Comparison of ENCODE assay signal across 32 cellular contexts in the genomic region with DNA sequence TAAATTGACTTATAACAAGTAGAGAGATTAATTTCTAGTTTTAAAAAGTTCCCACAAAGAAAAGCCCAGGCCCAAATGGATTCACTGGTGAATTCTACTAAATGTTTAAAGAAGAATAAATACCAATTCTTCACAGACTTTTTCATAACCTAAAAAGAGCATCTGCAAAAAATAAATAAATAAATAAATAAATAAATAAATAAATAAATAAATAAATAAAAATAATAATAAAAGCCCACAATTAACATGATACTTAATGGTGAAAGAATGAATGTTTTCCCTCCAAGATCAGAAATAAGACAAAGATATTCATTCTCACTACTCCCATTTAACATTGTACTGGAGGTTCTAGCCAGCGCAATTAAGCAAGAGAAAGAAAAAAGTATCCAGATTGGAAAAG.
"Had no signal": no experiment of that assay in that cellular context is flagged by ENCODE, and none has a peak within 500 bp of the region (broad histone marks: within the 10 kb centered on the region; RNA-seq: fewer than 3 reads in every experiment).

No MANE protein-coding gene starts in this region.

- DNase-seq: activated CD4-positive, alpha-beta memory T cell treated with anti-CD3 and anti-CD28 coated beads, Interleukin-2, amount 10 ng/mL, durations not matched to agents 7 days and 5 days; activated CD4-positive, alpha-beta T cell treated with anti-CD3 and anti-CD28 coated beads for 1 hour; activated CD4-positive, alpha-beta T cell treated with anti-CD3 and anti-CD28 coated beads for 4 hours; activated CD4-positive, alpha-beta T cell treated with anti-CD3 and anti-CD28 coated beads, Interleukin-2, amount 10 ng/mL, durations not matched to agents 7 days and 5 days; activated CD4-positive, alpha-beta T cell treated with anti-CD3 and anti-CD28 coated beads, Interleukin-2, amount 50 U/mL, for 4 hours; activated CD8-positive, alpha-beta memory T cell treated with anti-CD3 and anti-CD28 coated beads, Interleukin-2, amount 50 U/mL, for 48 hours; activated gamma-delta T cell; activated naive CD4-positive, alpha-beta T cell; activated naive CD4-positive, alpha-beta T cell treated with anti-CD3 and anti-CD28 coated beads, Interleukin-2, amount 10 ng/mL, durations not matched to agents 7 days and 5 days; activated naive CD8-positive, alpha-beta T cell treated with anti-CD3 and anti-CD28 coated beads, Interleukin-2, amount 10 ng/mL, durations not matched to agents 7 days and 5 days; activated T-cell treated with anti-CD3 and anti-CD28 coated beads for 4 hours; activated T-cell treated with anti-CD3 and anti-CD28 coated beads, Interleukin-2, amount 50 U/mL, for 24 hours; activated T-cell treated with anti-CD3 and anti-CD28 coated beads, Interleukin-2, amount 50 U/mL, for 72 hours; central memory CD4-positive, alpha-beta T cell; cerebellar nuclear complex; colonic mucosa; effector CD8-positive, alpha-beta T cell; endodermal cell; foreskin fibroblast; gastrocnemius medialis; glutamatergic neuron; heart left ventricle; T-helper 1 cell; T-helper 17 cell; T1000 had no signal

- H3K4me3 Mint-ChIP-seq: activated CD4-positive, alpha-beta memory T cell treated with anti-CD3 and anti-CD28 coated beads, Interleukin-2, amount 10 ng/mL, durations not matched to agents 7 days and 5 days; activated CD4-positive, alpha-beta T cell treated with anti-CD3 and anti-CD28 coated beads, Interleukin-2, amount 10 ng/mL, durations not matched to agents 7 days and 5 days; activated naive CD4-positive, alpha-beta T cell treated with anti-CD3 and anti-CD28 coated beads, Interleukin-2, amount 10 ng/mL, durations not matched to agents 7 days and 5 days; activated naive CD8-positive, alpha-beta T cell treated with anti-CD3 and anti-CD28 coated beads, Interleukin-2, amount 10 ng/mL, durations not matched to agents 7 days and 5 days; activated T-cell treated with anti-CD3 and anti-CD28 coated beads, Interleukin-2, amount 50 U/mL, for 24 hours; activated T-cell treated with anti-CD3 and anti-CD28 coated beads, Interleukin-2, amount 50 U/mL, for 72 hours; brain; endodermal cell; T-helper 17 cell; T-helper 2 cell treated with Interferon-gamma antibody and Interleukin-4, amounts not matched to agents 5 μg/mL and 100 μg/mL, for 36 hours had no signal

- H3K27ac ChIP-seq: ascending aorta, breast epithelium, cardiac muscle cell, colonic mucosa, gastrocnemius medialis, heart left ventricle had no signal

- H3K4me1 ChIP-seq: ascending aorta, breast epithelium, colonic mucosa, gastrocnemius medialis, heart left ventricle had no signal

- H3K9me3 Mint-ChIP-seq: activated CD4-positive, alpha-beta memory T cell treated with anti-CD3 and anti-CD28 coated beads, Interleukin-2, amount 10 ng/mL, durations not matched to agents 7 days and 5 days; activated CD4-positive, alpha-beta T cell treated with anti-CD3 and anti-CD28 coated beads, Interleukin-2, amount 10 ng/mL, durations not matched to agents 7 days and 5 days; activated naive CD4-positive, alpha-beta T cell treated with anti-CD3 and anti-CD28 coated beads, Interleukin-2, amount 10 ng/mL, durations not matched to agents 7 days and 5 days; activated naive CD4-positive, alpha-beta T cell treated with anti-CD3 and anti-CD28 coated beads, Interleukin-2, amount 50 U/mL, for 72 hours; activated naive CD8-positive, alpha-beta T cell treated with anti-CD3 and anti-CD28 coated beads, Interleukin-2, amount 10 ng/mL, durations not matched to agents 7 days and 5 days; activated T-cell treated with anti-CD3 and anti-CD28 coated beads, Interleukin-2, amount 50 U/mL, for 24 hours; endodermal cell; T-helper 2 cell treated with Interferon-gamma antibody and Interleukin-4, amounts not matched to agents 5 μg/mL and 100 μg/mL, for 36 hours had no signal

- H3K4me3 ChIP-seq: ascending aorta, breast epithelium, cardiac muscle cell, colonic mucosa, gastrocnemius medialis, heart left ventricle had no signal

- H3K36me3 Mint-ChIP-seq: activated naive CD4-positive, alpha-beta T cell treated with anti-CD3 and anti-CD28 coated beads, Interleukin-2, amount 10 ng/mL, durations not matched to agents 7 days and 5 days; activated naive CD4-positive, alpha-beta T cell treated with anti-CD3 and anti-CD28 coated beads, Interleukin-2, amount 50 U/mL, for 72 hours; activated naive CD8-positive, alpha-beta T cell treated with anti-CD3 and anti-CD28 coated beads, Interleukin-2, amount 10 ng/mL, durations not matched to agents 7 days and 5 days; brain had no signal

- H3K27me3 Mint-ChIP-seq: activated CD4-positive, alpha-beta memory T cell treated with anti-CD3 and anti-CD28 coated beads, Interleukin-2, amount 10 ng/mL, durations not matched to agents 7 days and 5 days; activated naive CD4-positive, alpha-beta T cell treated with anti-CD3 and anti-CD28 coated beads, Interleukin-2, amount 10 ng/mL, durations not matched to agents 7 days and 5 days had no signal

- H3K27ac Mint-ChIP-seq: activated CD4-positive, alpha-beta memory T cell treated with anti-CD3 and anti-CD28 coated beads, Interleukin-2, amount 10 ng/mL, durations not matched to agents 7 days and 5 days; activated CD4-positive, alpha-beta T cell treated with anti-CD3 and anti-CD28 coated beads, Interleukin-2, amount 10 ng/mL, durations not matched to agents 7 days and 5 days; activated naive CD4-positive, alpha-beta T cell treated with anti-CD3 and anti-CD28 coated beads, Interleukin-2, amount 10 ng/mL, durations not matched to agents 7 days and 5 days; activated naive CD4-positive, alpha-beta T cell treated with anti-CD3 and anti-CD28 coated beads, Interleukin-2, amount 50 U/mL, for 72 hours; activated naive CD8-positive, alpha-beta T cell treated with anti-CD3 and anti-CD28 coated beads, Interleukin-2, amount 10 ng/mL, durations not matched to agents 7 days and 5 days; activated T-cell treated with anti-CD3 and anti-CD28 coated beads, Interleukin-2, amount 50 U/mL, for 24 hours; activated T-cell treated with anti-CD3 and anti-CD28 coated beads, Interleukin-2, amount 50 U/mL, for 72 hours; brain; endodermal cell; T-helper 17 cell; T-helper 2 cell treated with Interferon-gamma antibody and Interleukin-4, amounts not matched to agents 5 μg/mL and 100 μg/mL, for 36 hours had no signal

- H3K4me1 Mint-ChIP-seq: activated CD4-positive, alpha-beta memory T cell treated with anti-CD3 and anti-CD28 coated beads, Interleukin-2, amount 10 ng/mL, durations not matched to agents 7 days and 5 days; activated CD4-positive, alpha-beta T cell treated with anti-CD3 and anti-CD28 coated beads, Interleukin-2, amount 10 ng/mL, durations not matched to agents 7 days and 5 days; activated naive CD4-positive, alpha-beta T cell treated with anti-CD3 and anti-CD28 coated beads, Interleukin-2, amount 10 ng/mL, durations not matched to agents 7 days and 5 days; activated naive CD8-positive, alpha-beta T cell treated with anti-CD3 and anti-CD28 coated beads, Interleukin-2, amount 10 ng/mL, durations not matched to agents 7 days and 5 days; T-helper 17 cell had no signal

- H3K36me3 ChIP-seq: ascending aorta, breast epithelium, cardiac muscle cell, colonic mucosa, gastrocnemius medialis, heart left ventricle had no signal

- H3K9me3 ChIP-seq: ascending aorta, breast epithelium, colonic mucosa, gastrocnemius medialis, heart left ventricle had no signal

- ATAC-seq: activated naive CD4-positive, alpha-beta T cell treated with anti-CD3 and anti-CD28 coated beads, Interleukin-2, amount 50 U/mL, for 72 hours; activated T-cell treated with anti-CD3 and anti-CD28 coated beads, Interleukin-2, amount 50 U/mL, for 72 hours; esophagus mucosa; gastrocnemius medialis; heart left ventricle; T-helper 17 cell had no signal
